Comparison of ENCODE assay signal across 14 cellular contexts in genomic region chr3:49704629-49705028, GRCh38. TPM values are rescaled to one million over a fixed set of nuclear protein-coding genes. Genes with fewer than 3 reads are reported as not detected.
DNase-seq lines count a peak whose midpoint lies in the region; ATAC-seq, FAIRE-seq and TF ChIP-seq lines count a peak whose summit lies in the region.
"Had no signal": no experiment of that assay in that cellular context is flagged by ENCODE, and none has a peak within 500 bp of the region (broad histone marks: within the 10 kb centered on the region; RNA-seq: fewer than 3 reads in every experiment).

No MANE protein-coding gene starts in this region.

- H3K9me3 Mint-ChIP-seq in stimulated activated naive B cell treated with anti-CD40 and anti-IgM and Interleukin-4, amounts not matched to agents 10 μg/mL and 1 μg/mL and 100 μg/mL, for 72 hours: no peaks in the 10 kb centered on the region
- H3K9me3 Mint-ChIP-seq: HFFc6 had no signal

- no peak overlapping the region for H3K23ac ChIP-seq in IMR-90 (ENCODE audit: low read depth, low read length)

- CTCF ChIA-PET in IMR-90 (lab: Yijun Ruan, JAX): no interaction called here

- H3K9me3 ChIP-seq in IMR-90 (ENCODE audit: control insufficient read depth, insufficient read depth, low read length): no peaks in the 10 kb centered on the region
- no peaks in the 10 kb centered on the region for H3K9me3 ChIP-seq in kidney (ENCODE audit: control insufficient read depth in 1 of 2, low read length in 2 of 2)
- H3K9me3 ChIP-seq: BLaER1 treated with 17β-estradiol and CSF1 and Interleukin-3, amounts not matched to agents 10 nM and 100 nM had no signal

- H3K27ac Mint-ChIP-seq in stimulated activated naive B cell treated with anti-CD40 and anti-IgM and Interleukin-4, amounts not matched to agents 10 μg/mL and 1 μg/mL and 100 μg/mL, for 72 hours: no peak overlapping the region
- H3K27ac Mint-ChIP-seq: HFFc6 had no signal

- H2BK20ac ChIP-seq in IMR-90 (ENCODE audit: low read depth, low read length): no peak overlapping the region

- TF ChIP-seq CTCF in IMR-90 (conservative IDR thresholded peaks at IDR 0.05; ENCODE audit: low read depth, low read length): no peak
- no peak for TF ChIP-seq CTCF in kidney (IDR thresholded peaks at IDR 0.05; ENCODE audit: borderline replicate concordance, extremely low read depth, insufficient read depth)

- H4K5ac ChIP-seq in IMR-90 (ENCODE audit: low read depth, low read length): no peak overlapping the region

- intact Hi-C loops in IMR-90 (cut with micrococcal nuclease): loop anchor here (10.0 kb wide), 1 partner anchor 390 kb away; no protein-coding TSS in a partner anchor
- intact Hi-C loops in kidney (cut with DNase I): no loop called here

- no peak overlapping the region for H2BK5ac ChIP-seq in IMR-90 (ENCODE audit: low read depth, low read length, poor library complexity, severe bottlenecking)

- no peak overlapping the region for H2AK5ac ChIP-seq in IMR-90 (ENCODE audit: low read depth, low read length)

- no peaks in the 10 kb centered on the region for H3K4me1 ChIP-seq in IMR-90 (ENCODE audit: control insufficient read depth, insufficient read depth, low read length)
- H3K4me1 ChIP-seq in kidney (ENCODE audit: control insufficient read depth in 1 of 2, insufficient read depth in 1 of 2, low read depth in 1 of 2, low read length in 2 of 2): no peaks in the 10 kb centered on the region

- no peak for TF ChIP-seq POLR2A in IMR-90 (IDR thresholded peaks at IDR 0.05; ENCODE audit: low read depth, low read length)

- peaks cover 43% of the 10 kb centered on the region for H3K36me3 ChIP-seq in IMR-90 (ENCODE audit: control insufficient read depth, insufficient read depth, low read length)
- H3K36me3 ChIP-seq in kidney (ENCODE audit: control insufficient read depth in 1 of 2, insufficient read depth in 2 of 2, low read length in 2 of 2): peaks cover 15 to 24% of the 10 kb centered on the region in 2 donors

- DNase-seq in IMR-90 (no peak), kidney (peak; percentile 61)
- DNase-seq in stimulated activated naive B cell treated with anti-CD40 and anti-IgM and Interleukin-4, amounts not matched to agents 10 μg/mL and 1 μg/mL and 100 μg/mL, for 72 hours: no peak
- DNase-seq: 8988T; AML-193; CD4-positive, CD25-positive, alpha-beta regulatory T cell; DMS53; GF-D8; HCEC 1CT; HFFc6 had no signal

- H2AFZ ChIP-seq in IMR-90 (replicated peaks; ENCODE audit: low read length, poor library complexity): peak overlapping the region; percentile 7

- no peak overlapping the region for H3K4me3 Mint-ChIP-seq in stimulated activated naive B cell treated with anti-CD40 and anti-IgM and Interleukin-4, amounts not matched to agents 10 μg/mL and 1 μg/mL and 100 μg/mL, for 72 hours
- H3K4me3 Mint-ChIP-seq: CD4-positive, CD25-positive, alpha-beta regulatory T cell; HFFc6 had no signal

- H2BK15ac ChIP-seq in IMR-90 (ENCODE audit: low read depth, low read length): no peak overlapping the region

- no peaks in the 10 kb centered on the region for H3K27me3 ChIP-seq in IMR-90 (ENCODE audit: control insufficient read depth, insufficient read depth, low read length)
- H3K27me3 ChIP-seq: BLaER1 treated with 17β-estradiol and CSF1 and Interleukin-3, amounts not matched to agents 10 nM and 100 nM had no signal

- H3K79me1 ChIP-seq in IMR-90 (ENCODE audit: low read depth in 1 of 2, low read length in 2 of 2): no peaks in the 10 kb centered on the region

- H3K4ac ChIP-seq in IMR-90 (ENCODE audit: low read depth, low read length): no peak overlapping the region

- FAIRE-seq in kidney (lab: Jason Lieb, UNC): no peak
- FAIRE-seq: GM19239 had no signal

- no peaks in the 10 kb centered on the region for H3K27me3 Mint-ChIP-seq in stimulated activated naive B cell treated with anti-CD40 and anti-IgM and Interleukin-4, amounts not matched to agents 10 μg/mL and 1 μg/mL and 100 μg/mL, for 72 hours
- H3K27me3 Mint-ChIP-seq: CD4-positive, CD25-positive, alpha-beta regulatory T cell had no signal

- no peak overlapping the region for H3K4me2 ChIP-seq in IMR-90 (ENCODE audit: low read depth, low read length)
- H3K4me2 ChIP-seq: BLaER1 treated with 17β-estradiol and CSF1 and Interleukin-3, amounts not matched to agents 10 nM and 100 nM had no signal

- H3K9ac ChIP-seq in IMR-90 (ENCODE audit: low read depth, low read length): no peak overlapping the region
- H3K9ac ChIP-seq in kidney (ENCODE audit: low read length in 2 of 2): no peak overlapping the region
- H3K9ac ChIP-seq: BLaER1 treated with 17β-estradiol and CSF1 and Interleukin-3, amounts not matched to agents 10 nM and 100 nM had no signal

- 100% methylated on average over 1 of the region's 8 CpGs; no CpG with 5 or more reads in 1 of the 2 experiments for WGBS in IMR-90 (ENCODE audit: extremely low coverage in 2 of 2, insufficient read length in 1 of 2), 2 experiments

- H3K36me3 Mint-ChIP-seq in stimulated activated naive B cell treated with anti-CD40 and anti-IgM and Interleukin-4, amounts not matched to agents 10 μg/mL and 1 μg/mL and 100 μg/mL, for 72 hours: peaks cover 23 to 56% of the 10 kb centered on the region in 2 donors

- H3K4me1 Mint-ChIP-seq in stimulated activated naive B cell treated with anti-CD40 and anti-IgM and Interleukin-4, amounts not matched to agents 10 μg/mL and 1 μg/mL and 100 μg/mL, for 72 hours: peaks cover 11 to 18% of the 10 kb centered on the region in 2 donors

- ATAC-seq in IMR-90 (ENCODE audit: low read depth): no peak
- ATAC-seq in HG02798 (IDR thresholded peaks at IDR 0.05; ENCODE audit: poor library complexity, unreplicated experiment): no peak
- ATAC-seq in stimulated activated naive B cell treated with anti-CD40 and anti-IgM and Interleukin-4, amounts not matched to agents 10 μg/mL and 1 μg/mL and 100 μg/mL, for 72 hours (replicated peaks): no peak

- dilution Hi-C loops in IMR-90 (cut with HindIII; ENCODE audit: low sequenced_read_pairs, unreplicated experiment): no loop called here

- H3K9me1 ChIP-seq in IMR-90 (ENCODE audit: insufficient read depth, low read length): no peaks in the 10 kb centered on the region

- H3K4me3 ChIP-seq in IMR-90 (ENCODE audit: insufficient read depth, low read depth, low read length) (no peak overlapping the region), kidney (ENCODE audit: low read length in 2 of 2) (no peak overlapping the region)
- H3K4me3 ChIP-seq: BLaER1 treated with 17β-estradiol and CSF1 and Interleukin-3, amounts not matched to agents 10 nM and 100 nM had no signal

- no peak overlapping the region for H2AK9ac ChIP-seq in IMR-90 (replicated peaks; ENCODE audit: low read depth, low read length, poor library complexity)

- no TSS peak for BruUV-seq in IMR-90 (replicated peaks; lab: Mats Ljungman, UMichigan)

- in situ Hi-C loops in IMR-90 (cut with MboI; ENCODE audit: low sequenced_read_pairs): loop anchor here (5.0 kb wide), 2 partner anchors 138 to 203 kb away; no protein-coding TSS in a partner anchor

- H3K18ac ChIP-seq in IMR-90 (ENCODE audit: low read depth, low read length): no peak overlapping the region

- no peak overlapping the region for H3K14ac ChIP-seq in IMR-90 (replicated peaks; ENCODE audit: low read depth, low read length)

- no peak for TF ChIP-seq RAD21 in IMR-90 (IDR thresholded peaks at IDR 0.05; ENCODE audit: low read length)

- POLR2A ChIA-PET in IMR-90 (lab: Charles Lee; ENCODE audit: unreplicated experiment): no interaction called here

- no peak overlapping the region for H4K91ac ChIP-seq in IMR-90 (ENCODE audit: insufficient read depth, low read depth, low read length)

- peaks cover 7% of the 10 kb centered on the region; the same call in 1 of the 2 replicates for H4K20me1 ChIP-seq in IMR-90 (ENCODE audit: insufficient read depth, low read length)

- H4K8ac ChIP-seq in IMR-90 (ENCODE audit: low read depth in 2 of 2, low read length in 2 of 2): no peak overlapping the region

- H3K56ac ChIP-seq in IMR-90 (ENCODE audit: extremely low read depth, insufficient read depth, low read length): no peak overlapping the region

- H3K27ac ChIP-seq in IMR-90 (ENCODE audit: insufficient read depth, low read length): no peak overlapping the region
- no peak overlapping the region for H3K27ac ChIP-seq in kidney (ENCODE audit: low read depth in 2 of 2, low read length in 2 of 2)
- H3K27ac ChIP-seq: BLaER1 treated with 17β-estradiol and CSF1 and Interleukin-3, amounts not matched to agents 10 nM and 100 nM had no signal

- H2BK120ac ChIP-seq in IMR-90 (ENCODE audit: low read depth, low read length): no peak overlapping the region

TF ChIP-seq in IMR-90, 13 proteins besides CTCF, POLR2A, EP300 and RAD21 (continues in another document):
- TF ChIP-seq MAZ (IDR thresholded peaks at IDR 0.05; ENCODE audit: borderline replicate concordance, low read depth, low read length) (no peak), SMC3 (IDR thresholded peaks at IDR 0.05; ENCODE audit: low read depth, low read length) (no peak)

RNA-seq across cellular contexts. Expression of gene AMIGO3, which starts 14.9 kb away (rescaled TPM):
- total RNA-seq in IMR-90 (2012; rRNA removed): not detected in 2 replicates
- polyA plus RNA-seq in IMR-90 (2012; rRNA removed): 1.5 and 2.7 TPM in 2 replicates
- 1.5 TPM in 1 of 2 replicates, not detected in the other for polyA plus RNA-seq in IMR-90 (2012; cell fraction: cytosol; rRNA removed)
- polyA plus RNA-seq in IMR-90 (2012; cell fraction: nucleus; rRNA removed; ENCODE audit: low replicate concordance): 4.6 and 28.0 TPM in 2 replicates
- not detected for total RNA-seq in kidney
- 0.73 TPM for polyA plus RNA-seq in kidney (ENCODE audit: insufficient read depth, low read depth, low replicate concordance)
- total RNA-seq: CD4-positive, CD25-positive, alpha-beta regulatory T cell; H4 had no signal

RNA-seq across cellular contexts. Expression of gene RNF123, which starts 15.3 kb away (rescaled TPM):
- total RNA-seq in IMR-90 (2012; rRNA removed): 10.8 and 13.4 TPM in 2 replicates
- 37.7 and 45.6 TPM in 2 replicates for polyA plus RNA-seq in IMR-90 (2012; rRNA removed)
- 28.6 and 37.8 TPM in 2 replicates for polyA plus RNA-seq in IMR-90 (2012; cell fraction: cytosol; rRNA removed)
- 86.9 and 207 TPM in 2 replicates for polyA plus RNA-seq in IMR-90 (2012; cell fraction: nucleus; rRNA removed; ENCODE audit: low replicate concordance)
- 43.7 TPM for total RNA-seq in kidney
- 41.7 TPM for polyA plus RNA-seq in kidney (ENCODE audit: insufficient read depth, low read depth, low replicate concordance)

RNA-seq across cellular contexts. Expression of gene MST1, which starts 15.4 kb away (rescaled TPM):
- total RNA-seq in IMR-90 (2012; rRNA removed) (1.1 and 1.3 TPM in 2 replicates), kidney (77.3 TPM)
- polyA plus RNA-seq in IMR-90 (2012; rRNA removed) (13.0 and 16.6 TPM in 2 replicates), kidney (ENCODE audit: insufficient read depth, low read depth, low replicate concordance) (152 TPM)
- polyA plus RNA-seq in IMR-90 (2012; cell fraction: cytosol; rRNA removed): 2.9 and 4.5 TPM in 2 replicates
- 161 and 240 TPM in 2 replicates for polyA plus RNA-seq in IMR-90 (2012; cell fraction: nucleus; rRNA removed; ENCODE audit: low replicate concordance)

RNA-seq across cellular contexts. Expression of gene GMPPB, which starts 19.1 kb away (rescaled TPM):
- 35.8 and 37.3 TPM in 2 replicates for total RNA-seq in IMR-90 (2012; rRNA removed)
- 27.9 and 29.5 TPM in 2 replicates for polyA plus RNA-seq in IMR-90 (2012; rRNA removed)
- polyA plus RNA-seq in IMR-90 (2012; cell fraction: cytosol; rRNA removed): 20.4 and 33.3 TPM in 2 replicates
- polyA plus RNA-seq in IMR-90 (2012; cell fraction: nucleus; rRNA removed; ENCODE audit: low replicate concordance): 39.1 and 75.9 TPM in 2 replicates
- total RNA-seq in kidney: 37.4 TPM
- 25.0 TPM for polyA plus RNA-seq in kidney (ENCODE audit: insufficient read depth, low read depth, low replicate concordance)

RNA-seq across cellular contexts. Expression of gene APEH, which starts 30.5 kb away (rescaled TPM):
- total RNA-seq in IMR-90 (2012; rRNA removed): 116 and 142 TPM in 2 replicates
- 84.3 and 89.2 TPM in 2 replicates for polyA plus RNA-seq in IMR-90 (2012; rRNA removed)
- polyA plus RNA-seq in IMR-90 (2012; cell fraction: cytosol; rRNA removed): 47.3 and 89.1 TPM in 2 replicates
- 86.8 and 174 TPM in 2 replicates for polyA plus RNA-seq in IMR-90 (2012; cell fraction: nucleus; rRNA removed; ENCODE audit: low replicate concordance)
- total RNA-seq in kidney: 143 TPM
- polyA plus RNA-seq in kidney (ENCODE audit: insufficient read depth, low read depth, low replicate concordance): 138 TPM

Comparison
In these comparisons a context has a peak if more than half of its experiments do, and no peak if none do; other contexts are left out.
1. RNA of gene MST1, which starts 15.4 kb away (total RNA-seq): 77.3 TPM in kidney (single experiment); 1.1 to 1.3 TPM in IMR-90; every median in the first group is over 10 times any median in the second.